8 cellular contexts compared by ENCODE assay signal in genomic region chr7:55308186-55308929, GRCh38. TPM values are rescaled to one million over a fixed set of nuclear protein-coding genes. Genes with fewer than 3 reads are reported as not detected.
DNase-seq lines count a peak whose midpoint lies in the region; ATAC-seq and TF ChIP-seq lines count a peak whose summit lies in the region.

No MANE protein-coding gene starts in this region.

- H3K27ac ChIP-seq in CD8-positive, alpha-beta T cell (ENCODE audit: low read depth, low read length) = no peak overlapping the region
- no peak overlapping the region for H3K27ac ChIP-seq in testis

- peak overlapping the region; percentile 89 for H3K27ac Mint-ChIP-seq in CD8-positive, alpha-beta T cell
- H3K27ac Mint-ChIP-seq in activated T-helper 1 cell treated with anti-CD3 and anti-CD28 coated beads, Interleukin-12 subunit alpha, Interleukin-12 subunit beta, Interleukin-2, Interleukin-4 antibody, amounts not matched to agents 30 ng/mL and 10 ng/mL and 1 ng/mL, durations not matched to agents 14 hours and 24 hours and 36 hours = peak overlapping the region; percentile 93

- 28 to 41% methylated on average over 3 of the region's 3 CpGs for WGBS in testis, 2 donors

- intact Hi-C loops in CD8-positive, alpha-beta T cell (cut with DNase I, micrococcal nuclease) = no loop called here
- intact Hi-C loops in activated T-helper 1 cell treated with anti-CD3 and anti-CD28 coated beads, Interleukin-12 subunit alpha, Interleukin-12 subunit beta, Interleukin-2, Interleukin-4 antibody, amounts not matched to agents 30 ng/mL and 10 ng/mL and 1 ng/mL, durations not matched to agents 14 hours and 24 hours and 36 hours (cut with micrococcal nuclease) = no loop called here
- intact Hi-C loops in testis (cut with DNase I; ENCODE audit: low total_unique reads) = no loop called here

- H3K4me1 ChIP-seq in CD8-positive, alpha-beta T cell (ENCODE audit: insufficient read depth, low read length) = peaks cover 15% of the 10 kb centered on the region
- H3K4me1 ChIP-seq in testis = no peaks in the 10 kb centered on the region

- DNase-seq in CD8-positive, alpha-beta T cell = no peak
- no peak for DNase-seq in activated T-helper 1 cell treated with anti-CD3 and anti-CD28 coated beads, Interleukin-12 subunit alpha, Interleukin-12 subunit beta, Interleukin-2, Interleukin-4 antibody, amounts not matched to agents 30 ng/mL and 10 ng/mL and 1 ng/mL, durations not matched to agents 14 hours and 24 hours and 36 hours (ENCODE audit: low spot score)
- DNase-seq in islet precursor cell (peak; percentile 73), testis (no peak), cortex of kidney (lab: John Stamatoyannopoulos, UW) (no peak), NCI-H69 (lab: John Stamatoyannopoulos, UW) (no peak)

- H3K36me3 ChIP-seq in CD8-positive, alpha-beta T cell (ENCODE audit: insufficient read depth, low read length) = no peaks in the 10 kb centered on the region
- H3K36me3 ChIP-seq in testis (ENCODE audit: low read depth, missing control alignments) = no peaks in the 10 kb centered on the region

- no peaks in the 10 kb centered on the region for H3K9me3 Mint-ChIP-seq in CD8-positive, alpha-beta T cell
- H3K9me3 Mint-ChIP-seq in activated T-helper 1 cell treated with anti-CD3 and anti-CD28 coated beads, Interleukin-12 subunit alpha, Interleukin-12 subunit beta, Interleukin-2, Interleukin-4 antibody, amounts not matched to agents 30 ng/mL and 10 ng/mL and 1 ng/mL, durations not matched to agents 14 hours and 24 hours and 36 hours = peaks cover 14% of the 10 kb centered on the region

- H3K9me3 ChIP-seq in CD8-positive, alpha-beta T cell (ENCODE audit: low read length) = no peaks in the 10 kb centered on the region
- no peaks in the 10 kb centered on the region for H3K9me3 ChIP-seq in testis

- H3K4me1 Mint-ChIP-seq in CD8-positive, alpha-beta T cell (ENCODE audit: low read depth) = peaks cover 31% of the 10 kb centered on the region
- H3K4me1 Mint-ChIP-seq in activated T-helper 1 cell treated with anti-CD3 and anti-CD28 coated beads, Interleukin-12 subunit alpha, Interleukin-12 subunit beta, Interleukin-2, Interleukin-4 antibody, amounts not matched to agents 30 ng/mL and 10 ng/mL and 1 ng/mL, durations not matched to agents 14 hours and 24 hours and 36 hours (ENCODE audit: low read depth) = peaks cover 36% of the 10 kb centered on the region

- POLR2A ChIA-PET in CD8-positive, alpha-beta T cell (lab: Charles Lee) = interaction anchor here (0.8 to 2.3 kb wide), 3 partner anchors 12 to 58 kb away, joined by 3 to 22 read pairs (median 3); partner anchors contain the start of gene LANCL2

- no peak for TF ChIP-seq CTCF in CD8-positive, alpha-beta T cell (IDR thresholded peaks at IDR 0.05)
- no peak for TF ChIP-seq CTCF in testis (IDR thresholded peaks at IDR 0.05)

- no peak overlapping the region for H3K4me3 Mint-ChIP-seq in CD8-positive, alpha-beta T cell
- peak overlapping the region; percentile 20 for H3K4me3 Mint-ChIP-seq in activated T-helper 1 cell treated with anti-CD3 and anti-CD28 coated beads, Interleukin-12 subunit alpha, Interleukin-12 subunit beta, Interleukin-2, Interleukin-4 antibody, amounts not matched to agents 30 ng/mL and 10 ng/mL and 1 ng/mL, durations not matched to agents 14 hours and 24 hours and 36 hours

- no peak overlapping the region for H3K4me3 ChIP-seq in CD8-positive, alpha-beta T cell (ENCODE audit: low read depth, low read length)
- no peak overlapping the region for H3K4me3 ChIP-seq in testis

- ATAC-seq in CD8-positive, alpha-beta T cell = no peak
- peak; percentile 3 for ATAC-seq in GM21825 (IDR thresholded peaks at IDR 0.05; ENCODE audit: unreplicated experiment)
- no peak for ATAC-seq in HG03045 (IDR thresholded peaks at IDR 0.05; ENCODE audit: unreplicated experiment)

- CTCF ChIA-PET in CD8-positive, alpha-beta T cell (lab: Charles Lee) = interaction anchor here (1.2 to 2.2 kb wide), 5 partner anchors 28 to 107 kb away, joined by 4 to 9 read pairs (median 6); no protein-coding TSS in a partner anchor

- no peaks in the 10 kb centered on the region for H3K36me3 Mint-ChIP-seq in CD8-positive, alpha-beta T cell
- no peaks in the 10 kb centered on the region for H3K36me3 Mint-ChIP-seq in activated T-helper 1 cell treated with anti-CD3 and anti-CD28 coated beads, Interleukin-12 subunit alpha, Interleukin-12 subunit beta, Interleukin-2, Interleukin-4 antibody, amounts not matched to agents 30 ng/mL and 10 ng/mL and 1 ng/mL, durations not matched to agents 14 hours and 24 hours and 36 hours (ENCODE audit: low read depth)

- no peaks in the 10 kb centered on the region for H3K27me3 ChIP-seq in CD8-positive, alpha-beta T cell (ENCODE audit: insufficient read depth, low read length)
- no peaks in the 10 kb centered on the region for H3K27me3 ChIP-seq in testis

- peaks cover 2% of the 10 kb centered on the region for H3K27me3 Mint-ChIP-seq in CD8-positive, alpha-beta T cell (ENCODE audit: low read depth)
- H3K27me3 Mint-ChIP-seq in activated T-helper 1 cell treated with anti-CD3 and anti-CD28 coated beads, Interleukin-12 subunit alpha, Interleukin-12 subunit beta, Interleukin-2, Interleukin-4 antibody, amounts not matched to agents 30 ng/mL and 10 ng/mL and 1 ng/mL, durations not matched to agents 14 hours and 24 hours and 36 hours (ENCODE audit: insufficient read depth) = peaks cover 26% of the 10 kb centered on the region

- no peak for TF ChIP-seq POLR2A in testis (IDR thresholded peaks at IDR 0.05)

RNA-seq across cellular contexts. Expression of gene LANCL2, which starts 56.8 kb away (rescaled TPM):
- 10 to 100 TPM; 10.3 to 10.5 TPM for total RNA-seq in CD8-positive, alpha-beta T cell
- 11.0 TPM in 2 replicates for total RNA-seq in activated T-helper 1 cell treated with anti-CD3 and anti-CD28 coated beads, Interleukin-12 subunit alpha, Interleukin-12 subunit beta, Interleukin-2, Interleukin-4 antibody, amounts not matched to agents 30 ng/mL and 10 ng/mL and 1 ng/mL, durations not matched to agents 14 hours and 24 hours and 36 hours
- 10 to 100 TPM; 49.0 to 50.5 TPM for total RNA-seq in testis
- polyA plus RNA-seq in testis (ENCODE audit: insufficient read depth, low read depth, low replicate concordance) = 59.7 TPM
